Comparison of ENCODE assay signal across 8 cellular contexts in the genomic region with DNA sequence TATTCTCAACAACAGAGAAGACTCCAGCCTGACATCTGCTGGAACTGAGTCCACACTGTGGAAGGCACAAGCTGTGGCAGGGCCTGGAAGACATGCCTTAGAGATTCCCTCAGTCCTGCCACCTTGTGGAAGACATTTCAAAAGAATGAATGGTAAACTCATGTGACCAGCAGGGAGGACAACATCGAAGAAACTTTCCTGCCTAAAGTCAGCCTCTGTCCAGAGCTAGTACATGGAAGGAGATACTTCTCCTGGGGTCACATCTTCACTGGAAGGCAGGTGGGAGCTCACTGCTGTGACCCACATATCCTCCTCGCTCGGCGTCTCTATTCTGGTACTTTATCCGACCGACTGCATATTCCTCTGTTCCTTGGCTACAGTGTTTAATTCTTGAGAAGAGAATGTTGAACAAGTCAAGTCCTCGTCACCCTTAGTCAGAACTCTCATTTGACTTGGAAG. TPM values are rescaled to one million over a fixed set of nuclear protein-coding genes. Genes with fewer than 3 reads are reported as not detected.
A peak's percentile ranks its signal among the peaks of the same experiment; 100 is the strongest.
DNase-seq lines count a peak whose midpoint lies in the region; ATAC-seq and TF ChIP-seq lines count a peak whose summit lies in the region.

No MANE protein-coding gene starts in this region.

- DNase-seq in Calu3 (peak; percentile 78), Kasumi-1 (lab: John Stamatoyannopoulos, UW) (peak; percentile 81 to 87), SW 1271 (lab: John Stamatoyannopoulos, UW) (peak; percentile 82 to 90), epithelial cell of esophagus (ENCODE audit: low read depth) (peak; percentile 88), midbrain (lab: John Stamatoyannopoulos, UW) (peak; percentile 45), DMS79 treated with DMSO at 0.1 percent for 48 hours (lab: John Stamatoyannopoulos, UW) (no peak)

- no peaks in the 10 kb centered on the region for H3K27me3 Mint-ChIP-seq in Calu3 (ENCODE audit: unreplicated experiment)

- H3K27ac Mint-ChIP-seq in Calu3 (ENCODE audit: unreplicated experiment): no peak overlapping the region

- BruUV-seq in Calu3 (replicated peaks; lab: Mats Ljungman, UMichigan): no TSS peak

- peaks cover 11% of the 10 kb centered on the region for H3K4me1 Mint-ChIP-seq in Calu3 (ENCODE audit: low read depth, unreplicated experiment)

- CTCF ChIA-PET in Calu3 (lab: Charles Lee): interaction anchor here (0.6 to 1.5 kb wide), 9 partner anchors 18 to 343 kb away, joined by 3 to 7 read pairs (median 4); a partner anchor contains a TSS

- ATAC-seq in GM19372 (IDR thresholded peaks at IDR 0.05; ENCODE audit: low read depth, unreplicated experiment) (peak; percentile 46), GM19397 (IDR thresholded peaks at IDR 0.05; ENCODE audit: unreplicated experiment) (no peak)

- TF ChIP-seq CTCF in Calu3 (IDR thresholded peaks at IDR 0.05; ENCODE audit: unreplicated experiment) (peak; percentile 69), epithelial cell of esophagus (IDR thresholded peaks at IDR 0.05; ENCODE audit: insufficient read depth, low read depth, low read length, missing control alignments) (peak; percentile 90)

- intact Hi-C loops in Calu3 (cut with micrococcal nuclease; ENCODE audit: unreplicated experiment): loop anchor here (2.0 to 5.0 kb wide), 2 partner anchors 66 to 184 kb away; a partner anchor contains a TSS

- H3K36me3 Mint-ChIP-seq in Calu3 (ENCODE audit: insufficient read depth, unreplicated experiment): peaks cover 29% of the 10 kb centered on the region

- H3K9me3 Mint-ChIP-seq in Calu3 (ENCODE audit: low read depth, unreplicated experiment): no peaks in the 10 kb centered on the region

- no peak overlapping the region for H3K4me3 ChIP-seq in epithelial cell of esophagus (ENCODE audit: low read length)

- H3K4me3 Mint-ChIP-seq in Calu3 (ENCODE audit: low read depth, unreplicated experiment): no peak overlapping the region

RNA-seq across cellular contexts. Expression of a gene that starts 59.5 kb away (rescaled TPM):
- total RNA-seq in Calu3 (2022): 96.8 and 106 TPM in 2 replicates
